In genomic region chrX:147838465-147839131, GRCh38 we compare ENCODE assay signal across 10 cellular contexts.
DNase-seq lines count a peak whose midpoint lies in the region; ATAC-seq, FAIRE-seq and TF ChIP-seq lines count a peak whose summit lies in the region.
"Had no signal": no experiment of that assay in that cellular context is flagged by ENCODE, and none has a peak within 500 bp of the region (broad histone marks: within the 10 kb centered on the region; RNA-seq: fewer than 3 reads in every experiment).

No MANE protein-coding gene starts in this region.

- no peak overlapping the region for H4K8ac ChIP-seq in mesenchymal stem cell (ENCODE audit: low read length)

- no peak for FAIRE-seq in bronchial epithelial cell (lab: Jason Lieb, UNC)

- WGBS in mesenchymal stem cell, result no CpG with 5 or more reads among the region's 1 CpG

- intact Hi-C loops in colonic mucosa (cut with DNase I), result no loop called here

- TF ChIP-seq CTCF in NB4 (IDR thresholded peaks at IDR 0.05; ENCODE audit: low read depth, low read length) (peak; percentile 9), bronchial epithelial cell (IDR thresholded peaks at IDR 0.05; ENCODE audit: insufficient read depth, low read length, severe bottlenecking) (peak; percentile 17), parathyroid adenoma (IDR thresholded peaks at IDR 0.05) (peak; percentile 52), colonic mucosa (IDR thresholded peaks at IDR 0.05) (no peak)

- no peak overlapping the region for H3K4me2 ChIP-seq in parathyroid adenoma (ENCODE audit: low read length)
- H3K4me2 ChIP-seq in mesenchymal stem cell (ENCODE audit: low read length, poor library complexity, severe bottlenecking), result no peak overlapping the region

- no peak overlapping the region for H3K9ac ChIP-seq in parathyroid adenoma
- no peak overlapping the region for H3K9ac ChIP-seq in mesenchymal stem cell (ENCODE audit: low read length)
- no peak overlapping the region for H3K9ac ChIP-seq in colonic mucosa (ENCODE audit: low read depth in 2 of 2, low read length in 2 of 2)

- H3K4me3 ChIP-seq in NB4 (ENCODE audit: low read depth, low read length) (no peak overlapping the region), bronchial epithelial cell (ENCODE audit: low read depth, low read length) (no peak overlapping the region), parathyroid adenoma (ENCODE audit: low read depth, low read length) (no peak overlapping the region), mesenchymal stem cell (ENCODE audit: insufficient read depth in 1 of 2, low read depth in 1 of 2, low read length in 2 of 2) (no peak overlapping the region), colonic mucosa (no peak overlapping the region)
- H3K4me3 ChIP-seq: SJSA1 had no signal

- H3K9me3 ChIP-seq in parathyroid adenoma (ENCODE audit: control insufficient read depth, low read length) (no peaks in the 10 kb centered on the region), mesenchymal stem cell (ENCODE audit: control insufficient read depth, low read length) (no peaks in the 10 kb centered on the region), colonic mucosa (no peaks in the 10 kb centered on the region)
- H3K9me3 ChIP-seq: neutrophil, SJSA1 had no signal

- H3K4ac ChIP-seq in mesenchymal stem cell (ENCODE audit: low read depth in 1 of 2, low read length in 2 of 2), result no peak overlapping the region

- no peak overlapping the region for H2AK5ac ChIP-seq in mesenchymal stem cell (ENCODE audit: low read length, severe bottlenecking)

- H3K79me2 ChIP-seq in parathyroid adenoma, result no peaks in the 10 kb centered on the region

- ATAC-seq in HG02610 (IDR thresholded peaks at IDR 0.05; ENCODE audit: unreplicated experiment), result no peak

- H2BK12ac ChIP-seq in mesenchymal stem cell (ENCODE audit: low read length in 2 of 2), result no peak overlapping the region

- no peak overlapping the region for H2BK120ac ChIP-seq in mesenchymal stem cell (ENCODE audit: low read depth, low read length)

- DNase-seq in NCI-H1417 (lab: John Stamatoyannopoulos, UW) (peak in 2 of 3 experiments; percentile 2 to 12), NCI-H1417 treated with DMSO at 0.1 percent for 48 hours (lab: John Stamatoyannopoulos, UW) (no peak), NB4 (ENCODE audit: low read depth) (peak; percentile 21), bronchial epithelial cell (ENCODE audit: low read depth) (peak; percentile 18), mesenchymal stem cell (no peak), colonic mucosa (no peak)

- H4K91ac ChIP-seq in mesenchymal stem cell (ENCODE audit: low read length), result no peak overlapping the region

- H3K27me3 ChIP-seq in bronchial epithelial cell (ENCODE audit: control insufficient read depth, insufficient read depth, low read length) (no peaks in the 10 kb centered on the region), parathyroid adenoma (ENCODE audit: control insufficient read depth, insufficient read depth, low read length) (no peaks in the 10 kb centered on the region), mesenchymal stem cell (ENCODE audit: control insufficient read depth in 1 of 2, insufficient read depth in 1 of 2, low read length in 2 of 2) (no peaks in the 10 kb centered on the region), colonic mucosa (no peaks in the 10 kb centered on the region)
- H3K27me3 ChIP-seq: neutrophil, SJSA1 had no signal

- no peaks in the 10 kb centered on the region for H3K4me1 ChIP-seq in parathyroid adenoma
- H3K4me1 ChIP-seq in mesenchymal stem cell (ENCODE audit: control insufficient read depth, insufficient read depth, low read depth, low read length), result no peaks in the 10 kb centered on the region
- no peaks in the 10 kb centered on the region for H3K4me1 ChIP-seq in colonic mucosa
- H3K4me1 ChIP-seq: SJSA1 had no signal

- H3K36me3 ChIP-seq in bronchial epithelial cell (ENCODE audit: control insufficient read depth, insufficient read depth, low read length) (no peaks in the 10 kb centered on the region), parathyroid adenoma (ENCODE audit: control insufficient read depth, insufficient read depth, low read length) (no peaks in the 10 kb centered on the region), mesenchymal stem cell (ENCODE audit: control insufficient read depth in 1 of 2, insufficient read depth in 2 of 2, low read depth in 1 of 2, low read length in 2 of 2) (no peaks in the 10 kb centered on the region), colonic mucosa (no peaks in the 10 kb centered on the region)
- H3K36me3 ChIP-seq: neutrophil, SJSA1 had no signal

- H2BK5ac ChIP-seq in mesenchymal stem cell (ENCODE audit: low read depth, low read length, poor library complexity, severe bottlenecking), result no peak overlapping the region

- no peak for TF ChIP-seq POLR2A in NB4 (IDR thresholded peaks at IDR 0.05; ENCODE audit: extremely low read depth, insufficient read length)

- H3K27ac ChIP-seq in parathyroid adenoma (no peak overlapping the region), mesenchymal stem cell (ENCODE audit: low read length, poor library complexity, severe bottlenecking) (no peak overlapping the region), colonic mucosa (no peak overlapping the region)
- H3K27ac ChIP-seq: neutrophil, SJSA1 had no signal

- H3K79me1 ChIP-seq in mesenchymal stem cell (replicated peaks; ENCODE audit: low read length, poor library complexity, severe bottlenecking), result no peaks in the 10 kb centered on the region

- H3K18ac ChIP-seq in mesenchymal stem cell (ENCODE audit: low read depth in 1 of 2, low read length in 2 of 2), result no peak overlapping the region

- H2BK15ac ChIP-seq in mesenchymal stem cell (ENCODE audit: low read depth, poor library complexity, severe bottlenecking), result no peak overlapping the region

- H3K23ac ChIP-seq in mesenchymal stem cell (ENCODE audit: low read length in 2 of 2), result no peak overlapping the region

- H3K14ac ChIP-seq in mesenchymal stem cell (ENCODE audit: low read length in 2 of 2), result no peak overlapping the region

- H2AFZ ChIP-seq in parathyroid adenoma (no peak overlapping the region), mesenchymal stem cell (ENCODE audit: low read depth, low read length) (no peak overlapping the region)

Comparison
In these comparisons a context has a peak if more than half of its experiments do, and no peak if none do; other contexts are left out.
1. DNase-seq: peak in NCI-H1417 (2 of 3), NB4 (single experiment) and bronchial epithelial cell (single experiment); none in NCI-H1417 treated with DMSO at 0.1 percent for 48 hours (single experiment), mesenchymal stem cell (single experiment) and colonic mucosa (single experiment).